ENCODE assay signal across 1 cellular context in the genomic region with DNA sequence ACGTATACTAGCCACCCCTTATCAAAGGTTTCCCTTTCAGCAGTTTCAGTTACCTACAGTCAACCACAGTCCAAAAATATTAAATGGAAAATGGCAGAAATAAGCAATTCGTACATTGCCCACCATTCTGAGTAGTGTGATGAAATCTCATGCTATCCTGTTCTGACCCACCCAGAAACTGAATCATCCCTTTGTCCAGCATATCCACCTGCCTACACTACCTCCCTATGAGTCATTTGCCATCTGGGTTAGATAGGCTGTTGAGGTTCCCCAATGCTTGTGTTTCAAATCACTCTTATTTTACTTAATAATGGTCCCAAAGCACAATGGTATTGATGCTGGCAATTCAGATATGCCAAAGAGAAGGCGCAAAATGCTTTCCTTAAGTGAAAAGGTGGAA.
TF ChIP-seq lines count a peak whose summit lies in the region.

No MANE protein-coding gene starts in this region.

TF ChIP-seq in IMR-90, 13 proteins besides CTCF, POLR2A, EP300 and RAD21:
- TF ChIP-seq USF2 (IDR thresholded peaks at IDR 0.05; ENCODE audit: low read depth, low read length), result no peak
- no peak for TF ChIP-seq NFE2L2 (IDR thresholded peaks at IDR 0.05; ENCODE audit: low read depth, low read length)
TF ChIP-seq in IMR-90: peak in this region for 0.
